Comparison of ENCODE assay signal across 21 cellular contexts in genomic region chr9:117273612-117274011, GRCh38.
"Had no signal": no experiment of that assay in that cellular context is flagged by ENCODE, and none has a peak within 500 bp of the region (broad histone marks: within the 10 kb centered on the region; RNA-seq: fewer than 3 reads in every experiment).

No MANE protein-coding gene starts in this region.

- H3K9me3 ChIP-seq: MG63, SJSA1 had no signal

- H3K36me3 ChIP-seq: MG63, SJSA1 had no signal

- H3K27ac ChIP-seq: SJSA1, SK-N-MC had no signal

- H3K27me3 ChIP-seq: MG63, SJSA1 had no signal

- H3K4me1 ChIP-seq: SJSA1 had no signal

- H3K4me3 ChIP-seq: MG63, SJSA1, SK-N-MC had no signal

- DNase-seq: IMR-90, Karpas-422, KG1, MG63, NCI-H1092, NCI-H1436 treated with DMSO at 0.1 percent for 48 hours, NCI-H187, NCI-H2029 treated with DMSO at 0.1 percent for 48 hours, NCI-H2107, NCI-H345, NCI-H446 treated with DMSO at 0.1 percent for 48 hours, NCI-H510A treated with DMSO at 0.1 percent for 48 hours, NCI-H526, NCI-H82, Right ventricle myocardium superior, RPMI8226, SIG-M5, T-helper 1 cell, T-helper 17 cell had no signal
